8 cellular contexts compared by ENCODE assay signal in the genomic region with DNA sequence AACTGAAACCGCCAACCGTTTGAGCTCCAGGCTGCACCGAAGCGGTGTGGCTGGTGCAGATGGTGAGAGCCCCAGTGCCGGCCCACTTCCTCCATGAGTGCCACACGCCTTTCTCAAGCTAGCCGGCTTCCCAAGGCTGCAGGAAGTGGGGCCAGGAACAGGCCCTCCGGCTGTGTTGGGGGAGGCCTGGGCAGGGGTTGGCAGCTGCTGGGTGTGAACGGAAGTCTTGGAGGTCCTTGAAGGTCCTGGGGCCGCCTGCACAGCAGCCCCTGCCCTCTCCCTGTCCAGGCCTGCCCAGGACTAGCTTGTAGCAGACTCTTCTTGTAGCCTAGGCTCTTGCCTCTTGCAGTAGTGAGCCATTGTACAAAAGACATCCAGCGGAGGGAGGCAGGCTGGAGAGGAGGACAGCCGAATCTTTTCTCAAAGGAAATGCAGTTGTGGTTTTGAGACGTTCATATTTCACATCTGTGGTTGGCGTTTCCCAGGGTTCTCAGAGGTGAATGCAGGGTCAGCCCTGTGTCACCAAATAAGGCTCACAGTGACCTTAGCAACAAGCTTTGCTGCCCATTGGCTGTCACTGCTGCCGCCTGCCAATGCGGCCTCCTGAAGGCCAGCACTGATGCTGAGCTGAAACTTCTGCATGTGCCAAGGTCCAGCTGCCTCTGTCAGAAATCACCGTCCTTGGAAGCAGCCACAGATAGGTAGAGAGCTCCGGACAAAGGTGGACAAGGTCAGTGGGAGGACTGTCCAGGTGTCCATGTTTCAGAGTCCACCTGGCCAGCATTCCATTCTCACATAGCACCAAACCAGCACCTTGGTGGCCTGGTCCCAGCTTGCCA. TPM values are rescaled to one million over a fixed set of nuclear protein-coding genes. Genes with fewer than 3 reads are reported as not detected.
DNase-seq lines count a peak whose midpoint lies in the region; ATAC-seq, FAIRE-seq and TF ChIP-seq lines count a peak whose summit lies in the region.

No MANE protein-coding gene starts in this region.

- H3K4me1 Mint-ChIP-seq in activated T-helper 17 cell treated with anti-CD3 and anti-CD28 coated beads, Interleukin-2, amount 50 U/mL, for 72 hours: peaks cover 63% of the 10 kb centered on the region

- peaks cover 0 to 9% (median 0%) of the 10 kb centered on the region in 5 donors for H3K36me3 ChIP-seq in subcutaneous abdominal adipose tissue (ENCODE audit: control insufficient read depth in 5 of 5, insufficient read depth in 5 of 5, low read length in 5 of 5)

- peak overlapping the region; percentile 69 for H3K4me3 Mint-ChIP-seq in activated T-helper 17 cell treated with anti-CD3 and anti-CD28 coated beads, Interleukin-2, amount 50 U/mL, for 72 hours

- DNase-seq in GM12891 (ENCODE audit: insufficient read length, low spot score) (no peak), M059J (ENCODE audit: low read depth) (peak; percentile 88), left cardiac atrium (peak; percentile 58), NCI-H748 treated with DMSO at 0.1 percent for 48 hours (lab: John Stamatoyannopoulos, UW) (no peak), omental fat pad (ENCODE audit: low spot score) (no peak)

- H3K27ac Mint-ChIP-seq in activated T-helper 17 cell treated with anti-CD3 and anti-CD28 coated beads, Interleukin-2, amount 50 U/mL, for 72 hours: peak overlapping the region; percentile 60

- H3K27me3 Mint-ChIP-seq in activated T-helper 17 cell treated with anti-CD3 and anti-CD28 coated beads, Interleukin-2, amount 50 U/mL, for 72 hours: no peaks in the 10 kb centered on the region

- H3K27ac ChIP-seq in subcutaneous abdominal adipose tissue (ENCODE audit: low read depth, low read length): no peak overlapping the region

- TF ChIP-seq CTCF in omental fat pad (IDR thresholded peaks at IDR 0.05): no peak

- H3K27me3 ChIP-seq in subcutaneous abdominal adipose tissue (ENCODE audit: control insufficient read depth in 5 of 5, insufficient read depth in 4 of 5, low read length in 5 of 5): no peaks in the 10 kb centered on the region

- no peaks in the 10 kb centered on the region for H3K36me3 Mint-ChIP-seq in activated T-helper 17 cell treated with anti-CD3 and anti-CD28 coated beads, Interleukin-2, amount 50 U/mL, for 72 hours (ENCODE audit: low read depth)

- no peak for FAIRE-seq in GM12891 (lab: Jason Lieb, UNC)

- ATAC-seq in GM21723 (IDR thresholded peaks at IDR 0.05; ENCODE audit: unreplicated experiment) (peak; percentile 61), left cardiac atrium (peak; percentile 70 to 73), omental fat pad (ENCODE audit: low FRiP score) (no peak)
- ATAC-seq in activated T-helper 17 cell treated with anti-CD3 and anti-CD28 coated beads, Interleukin-2, amount 50 U/mL, for 72 hours (replicated peaks): peak; percentile 75

- H3K4me3 ChIP-seq in subcutaneous abdominal adipose tissue (ENCODE audit: low read depth in 1 of 5, low read length in 5 of 5): peak overlapping the region in 3 of 5 donors; percentile 16 to 22 (median 19)

- no peaks in the 10 kb centered on the region for H3K9me3 Mint-ChIP-seq in activated T-helper 17 cell treated with anti-CD3 and anti-CD28 coated beads, Interleukin-2, amount 50 U/mL, for 72 hours

- no peaks in the 10 kb centered on the region for H3K9me3 ChIP-seq in subcutaneous abdominal adipose tissue (ENCODE audit: control insufficient read depth in 5 of 5, low read length in 5 of 5)

- peak overlapping the region in 1 of 5 donors; percentile 7 for H3K9ac ChIP-seq in subcutaneous abdominal adipose tissue (ENCODE audit: low read length in 5 of 5)

- intact Hi-C loops in left cardiac atrium (cut with DNase I): no loop called here

- no peak for TF ChIP-seq POLR2A in GM12891 (IDR thresholded peaks at IDR 0.05; ENCODE audit: low read depth, low read length)

- peaks cover 20 to 81% (median 66%) of the 10 kb centered on the region in 5 donors for H3K4me1 ChIP-seq in subcutaneous abdominal adipose tissue (ENCODE audit: control insufficient read depth in 5 of 5, insufficient read depth in 5 of 5, low read length in 5 of 5)

TF ChIP-seq in GM12891, 5 proteins besides CTCF, POLR2A, EP300 and RAD21:
- TF ChIP-seq PAX5 (IDR thresholded peaks at IDR 0.05; ENCODE audit: insufficient read depth, low read length, severe bottlenecking) (no peak), SPI1 (IDR thresholded peaks at IDR 0.05; ENCODE audit: low read depth, low read length) (peak; percentile 59), POLR2AphosphoS5 (IDR thresholded peaks at IDR 0.05; ENCODE audit: low read depth, low read length) (no peak), TAF1 (IDR thresholded peaks at IDR 0.05; ENCODE audit: low read depth, low read length) (peak; percentile 38; the same call in 1 of the 2 replicates), POU2F2 (IDR thresholded peaks at IDR 0.05; ENCODE audit: low read depth, low read length) (peak; percentile 43; the same call in 1 of the 2 replicates)

RNA-seq across cellular contexts. Expression of a gene that starts 23.9 kb away (rescaled TPM):
- polyA plus RNA-seq in GM12891 (2012; ENCODE audit: low read depth, missing spikeins): 30.8 TPM
- 31.7 and 36.1 TPM in 2 replicates for total RNA-seq in M059J (2014; rRNA removed; shearing (Covaris generic))
- total RNA-seq in activated T-helper 17 cell treated with anti-CD3 and anti-CD28 coated beads, Interleukin-2, amount 50 U/mL, for 72 hours: 100 to 1,000 TPM; 125 to 174 TPM
- total RNA-seq in left cardiac atrium (10 to 100 TPM; 11.8 to 21.4 TPM), omental fat pad (100 to 1,000 TPM in 3 of 4 donors, 10 to 100 TPM in 1; 23.5 to 172 (median 133) TPM)

Comparison
In these comparisons a context has a peak if more than half of its experiments do, and no peak if none do; other contexts are left out.
1. DNase-seq: peak in M059J (single experiment) and left cardiac atrium (single experiment); none in GM12891 (single experiment), NCI-H748 treated with DMSO at 0.1 percent for 48 hours (single experiment) and omental fat pad (single experiment).